34 cellular contexts compared by ENCODE assay signal in the genomic region with DNA sequence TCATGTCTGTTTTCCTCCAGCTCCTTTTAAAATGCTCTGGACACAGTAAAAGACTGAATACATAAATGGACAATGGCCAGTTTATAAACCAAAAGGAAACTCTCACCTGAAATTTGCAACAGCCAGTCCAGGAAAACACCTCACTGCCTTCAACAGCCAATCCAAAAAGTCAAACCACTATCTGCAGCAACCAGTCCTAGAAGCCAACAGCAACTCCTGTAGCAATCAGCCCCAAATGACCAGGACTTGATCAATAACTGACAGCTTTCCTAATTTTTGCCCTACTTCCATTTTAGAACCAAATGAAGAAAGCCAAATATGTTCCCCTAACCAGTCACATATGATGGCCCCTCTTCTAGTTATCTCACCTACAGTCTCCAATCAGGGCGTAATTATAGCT.
"Had no signal": no experiment of that assay in that cellular context is flagged by ENCODE, and none has a peak within 500 bp of the region (broad histone marks: within the 10 kb centered on the region; RNA-seq: fewer than 3 reads in every experiment).

No MANE protein-coding gene starts in this region.

- DNase-seq: Karpas-422, Kasumi-1, MG63, MM.1S, MV-4-11, NCI-H1048, NCI-H1092, NCI-H1092 treated with DMSO at 0.1 percent for 48 hours, NCI-H1105, NCI-H1105 treated with DMSO at 0.1 percent for 48 hours, NCI-H1417, NCI-H1417 treated with DMSO at 0.1 percent for 48 hours, NCI-H1436, NCI-H1436 treated with DMSO at 0.1 percent for 48 hours, NCI-H146, NCI-H1694, NCI-H1694 treated with DMSO at 0.1 percent for 48 hours, NCI-H187, NCI-H187 treated with DMSO at 0.1 percent for 48 hours, NCI-H1930, NCI-H2029, NCI-H2029 treated with DMSO at 0.1 percent for 48 hours, NCI-H2081, NCI-H2081 treated with DMSO at 0.1 percent for 48 hours, NCI-H2107, NCI-H2171, NCI-H2171 treated with DMSO at 0.1 percent for 48 hours, NCI-H2227 treated with DMSO at 0.1 percent for 48 hours, NCI-H226, NCI-H345, NCI-H446, NCI-H446 treated with DMSO at 0.1 percent for 48 hours, NCI-H510A had no signal

- H3K36me3 ChIP-seq: MG63 had no signal

- H3K4me2 ChIP-seq: KMS-11 had no signal

- H3K27ac ChIP-seq: KMS-11 had no signal

- H3K4me3 ChIP-seq: MG63 had no signal

- H3K27me3 ChIP-seq: MG63 had no signal

- H3K9ac ChIP-seq: KMS-11 had no signal

- H3K9me3 ChIP-seq: MG63 had no signal
